ENCODE assay signal across 1 cellular context in the genomic region with DNA sequence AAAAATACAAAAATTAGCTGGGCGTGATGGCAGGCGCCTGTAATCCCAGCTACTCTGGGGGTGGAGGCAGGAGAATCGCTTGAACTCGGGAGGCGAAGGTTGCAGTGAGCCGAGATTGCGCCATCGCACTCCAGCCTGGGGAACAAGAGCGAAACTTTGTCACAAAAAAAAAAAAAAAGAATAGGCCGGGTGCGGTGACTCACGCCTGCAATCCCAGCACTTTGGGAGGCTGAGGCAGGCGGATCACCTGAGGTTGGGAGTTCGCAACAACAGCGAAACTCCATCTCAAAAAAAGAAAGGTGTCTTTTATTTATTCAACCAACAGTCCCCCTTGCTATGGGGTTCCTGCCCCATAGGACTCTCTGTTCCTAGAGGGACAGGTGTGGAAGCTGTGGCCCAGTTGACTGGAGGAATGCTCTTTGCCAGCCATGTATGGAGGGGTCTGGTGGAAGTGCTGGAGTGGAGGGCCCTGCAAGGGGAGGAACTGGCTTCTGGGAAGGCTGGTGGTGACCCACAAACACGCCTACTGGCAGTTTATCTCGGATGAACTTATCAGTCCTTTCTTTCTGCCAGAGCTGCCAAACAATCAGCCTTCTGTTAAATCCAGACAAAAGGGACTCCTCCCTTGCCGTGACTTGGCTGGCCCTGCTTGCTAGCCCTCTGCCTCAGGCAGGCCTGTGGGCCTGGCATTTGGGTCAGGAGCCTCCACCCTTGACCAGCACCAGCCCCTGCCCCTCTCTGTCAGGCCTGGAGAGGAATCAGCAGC.
TF ChIP-seq lines count a peak whose summit lies in the region.

No MANE protein-coding gene starts in this region.

TF ChIP-seq in HepG2, 621 proteins besides CTCF, POLR2A, EP300 and RAD21 (continued from another document and continues in another):
- TF ChIP-seq, protein P1, sequence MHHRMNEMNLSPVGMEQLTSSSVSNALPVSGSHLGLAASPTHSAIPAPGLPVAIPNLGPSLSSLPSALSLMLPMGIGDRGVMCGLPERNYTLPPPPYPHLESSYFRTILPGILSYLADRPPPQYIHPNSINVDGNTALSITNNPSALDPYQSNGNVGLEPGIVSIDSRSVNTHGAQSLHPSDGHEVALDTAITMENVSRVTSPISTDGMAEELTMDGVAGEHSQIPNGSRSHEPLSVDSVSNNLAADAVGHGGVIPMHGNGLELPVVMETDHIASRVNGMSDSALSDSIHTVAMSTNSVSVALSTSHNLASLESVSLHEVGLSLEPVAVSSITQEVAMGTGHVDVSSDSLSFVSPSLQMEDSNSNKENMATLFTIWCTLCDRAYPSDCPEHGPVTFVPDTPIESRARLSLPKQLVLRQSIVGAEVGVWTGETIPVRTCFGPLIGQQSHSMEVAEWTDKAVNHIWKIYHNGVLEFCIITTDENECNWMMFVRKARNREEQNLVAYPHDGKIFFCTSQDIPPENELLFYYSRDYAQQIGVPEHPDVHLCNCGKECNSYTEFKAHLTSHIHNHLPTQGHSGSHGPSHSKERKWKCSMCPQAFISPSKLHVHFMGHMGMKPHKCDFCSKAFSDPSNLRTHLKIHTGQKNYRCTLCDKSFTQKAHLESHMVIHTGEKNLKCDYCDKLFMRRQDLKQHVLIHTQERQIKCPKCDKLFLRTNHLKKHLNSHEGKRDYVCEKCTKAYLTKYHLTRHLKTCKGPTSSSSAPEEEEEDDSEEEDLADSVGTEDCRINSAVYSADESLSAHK (CRISPR knock-in tag; IDR thresholded peaks at IDR 0.05; ENCODE audit: borderline replicate concordance): no peak
- TF ChIP-seq, protein P2, sequence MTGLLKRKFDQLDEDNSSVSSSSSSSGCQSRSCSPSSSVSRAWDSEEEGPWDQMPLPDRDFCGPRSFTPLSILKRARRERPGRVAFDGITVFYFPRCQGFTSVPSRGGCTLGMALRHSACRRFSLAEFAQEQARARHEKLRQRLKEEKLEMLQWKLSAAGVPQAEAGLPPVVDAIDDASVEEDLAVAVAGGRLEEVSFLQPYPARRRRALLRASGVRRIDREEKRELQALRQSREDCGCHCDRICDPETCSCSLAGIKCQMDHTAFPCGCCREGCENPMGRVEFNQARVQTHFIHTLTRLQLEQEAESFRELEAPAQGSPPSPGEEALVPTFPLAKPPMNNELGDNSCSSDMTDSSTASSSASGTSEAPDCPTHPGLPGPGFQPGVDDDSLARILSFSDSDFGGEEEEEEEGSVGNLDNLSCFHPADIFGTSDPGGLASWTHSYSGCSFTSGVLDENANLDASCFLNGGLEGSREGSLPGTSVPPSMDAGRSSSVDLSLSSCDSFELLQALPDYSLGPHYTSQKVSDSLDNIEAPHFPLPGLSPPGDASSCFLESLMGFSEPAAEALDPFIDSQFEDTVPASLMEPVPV (CRISPR knock-in tag; IDR thresholded peaks at IDR 0.05): 0 out of 2 replicates have a peak, but pooled peaks have one; percentile 49
- TF ChIP-seq FOXJ3 (CRISPR knock-in tag; IDR thresholded peaks at IDR 0.05; ENCODE audit: borderline replicate concordance): no peak
- TF ChIP-seq RBAK (CRISPR knock-in tag; IDR thresholded peaks at IDR 0.05): no peak
- no peak for TF ChIP-seq CBX2 (IDR thresholded peaks at IDR 0.05; ENCODE audit: low read depth, low read length)
- no peak for TF ChIP-seq CBX2 (CRISPR knock-in tag; IDR thresholded peaks at IDR 0.05; ENCODE audit: low read depth)
- TF ChIP-seq, protein P3, sequence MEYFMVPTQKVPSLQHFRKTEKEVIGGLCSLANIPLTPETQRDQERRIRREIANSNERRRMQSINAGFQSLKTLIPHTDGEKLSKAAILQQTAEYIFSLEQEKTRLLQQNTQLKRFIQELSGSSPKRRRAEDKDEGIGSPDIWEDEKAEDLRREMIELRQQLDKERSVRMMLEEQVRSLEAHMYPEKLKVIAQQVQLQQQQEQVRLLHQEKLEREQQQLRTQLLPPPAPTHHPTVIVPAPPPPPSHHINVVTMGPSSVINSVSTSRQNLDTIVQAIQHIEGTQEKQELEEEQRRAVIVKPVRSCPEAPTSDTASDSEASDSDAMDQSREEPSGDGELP (IDR thresholded peaks at IDR 0.05; ENCODE audit: borderline replicate concordance, low read depth): no peak
- TF ChIP-seq MYC (CRISPR knock-in tag; IDR thresholded peaks at IDR 0.05; ENCODE audit: borderline replicate concordance): no peak
- no peak for TF ChIP-seq ATF7-NPFF (CRISPR knock-in tag; IDR thresholded peaks at IDR 0.05; ENCODE audit: low read depth)
- TF ChIP-seq SP4 (CRISPR knock-in tag; IDR thresholded peaks at IDR 0.05): peak; percentile 44; the same call in 1 of the 2 replicates
- TF ChIP-seq ZNF501 (CRISPR knock-in tag; IDR thresholded peaks at IDR 0.05): no peak
- TF ChIP-seq FOXO1 (CRISPR knock-in tag; IDR thresholded peaks at IDR 0.05): no peak
- no peak for TF ChIP-seq ZNF672 (CRISPR knock-in tag; IDR thresholded peaks at IDR 0.05)
- TF ChIP-seq RBM39 (IDR thresholded peaks at IDR 0.05; ENCODE audit: low read depth, low read length, poor library complexity, severe bottlenecking): no peak
- no peak for TF ChIP-seq ZNF577 (CRISPR knock-in tag; IDR thresholded peaks at IDR 0.05; ENCODE audit: borderline replicate concordance, low read depth)
- TF ChIP-seq TSC22D2 (CRISPR knock-in tag; IDR thresholded peaks at IDR 0.05; ENCODE audit: borderline replicate concordance): no peak
- TF ChIP-seq, protein P4, sequence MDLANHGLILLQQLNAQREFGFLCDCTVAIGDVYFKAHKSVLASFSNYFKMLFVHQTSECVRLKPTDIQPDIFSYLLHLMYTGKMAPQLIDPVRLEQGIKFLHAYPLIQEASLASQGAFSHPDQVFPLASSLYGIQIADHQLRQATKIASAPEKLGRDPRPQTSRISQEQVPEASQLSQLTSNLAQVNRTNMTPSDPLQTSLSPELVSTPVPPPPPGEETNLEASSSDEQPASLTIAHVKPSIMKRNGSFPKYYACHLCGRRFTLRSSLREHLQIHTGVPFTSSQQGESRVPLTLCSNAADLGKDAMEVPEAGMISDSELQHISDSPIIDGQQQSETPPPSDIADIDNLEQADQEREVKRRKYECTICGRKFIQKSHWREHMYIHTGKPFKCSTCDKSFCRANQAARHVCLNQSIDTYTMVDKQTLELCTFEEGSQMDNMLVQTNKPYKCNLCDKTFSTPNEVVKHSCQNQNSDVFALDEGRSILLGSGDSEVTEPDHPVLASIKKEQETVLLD (CRISPR knock-in tag; IDR thresholded peaks at IDR 0.05; ENCODE audit: low read depth): no peak
- TF ChIP-seq ZNF652 (CRISPR knock-in tag; IDR thresholded peaks at IDR 0.05; ENCODE audit: borderline replicate concordance, low read depth): no peak
- no peak for TF ChIP-seq NR3C1 (CRISPR knock-in tag; IDR thresholded peaks at IDR 0.05)
- no peak for TF ChIP-seq STAT5B (CRISPR knock-in tag; IDR thresholded peaks at IDR 0.05)
- TF ChIP-seq ZNF20 (CRISPR knock-in tag; IDR thresholded peaks at IDR 0.05): no peak
- TF ChIP-seq NFATC3 (CRISPR knock-in tag; IDR thresholded peaks at IDR 0.05): no peak
- TF ChIP-seq ZNF615 (CRISPR knock-in tag; IDR thresholded peaks at IDR 0.05; ENCODE audit: borderline replicate concordance): 0 out of 2 replicates have a peak, but pooled peaks have one; percentile 31
- no peak for TF ChIP-seq RFX1 (IDR thresholded peaks at IDR 0.05)
- TF ChIP-seq KLF12 (CRISPR knock-in tag; IDR thresholded peaks at IDR 0.05; ENCODE audit: borderline replicate concordance): peak; percentile 23; the same call in 1 of the 2 replicates
- TF ChIP-seq ZNF782 (CRISPR knock-in tag; IDR thresholded peaks at IDR 0.05; ENCODE audit: borderline replicate concordance): no peak
- TF ChIP-seq, protein P5, sequence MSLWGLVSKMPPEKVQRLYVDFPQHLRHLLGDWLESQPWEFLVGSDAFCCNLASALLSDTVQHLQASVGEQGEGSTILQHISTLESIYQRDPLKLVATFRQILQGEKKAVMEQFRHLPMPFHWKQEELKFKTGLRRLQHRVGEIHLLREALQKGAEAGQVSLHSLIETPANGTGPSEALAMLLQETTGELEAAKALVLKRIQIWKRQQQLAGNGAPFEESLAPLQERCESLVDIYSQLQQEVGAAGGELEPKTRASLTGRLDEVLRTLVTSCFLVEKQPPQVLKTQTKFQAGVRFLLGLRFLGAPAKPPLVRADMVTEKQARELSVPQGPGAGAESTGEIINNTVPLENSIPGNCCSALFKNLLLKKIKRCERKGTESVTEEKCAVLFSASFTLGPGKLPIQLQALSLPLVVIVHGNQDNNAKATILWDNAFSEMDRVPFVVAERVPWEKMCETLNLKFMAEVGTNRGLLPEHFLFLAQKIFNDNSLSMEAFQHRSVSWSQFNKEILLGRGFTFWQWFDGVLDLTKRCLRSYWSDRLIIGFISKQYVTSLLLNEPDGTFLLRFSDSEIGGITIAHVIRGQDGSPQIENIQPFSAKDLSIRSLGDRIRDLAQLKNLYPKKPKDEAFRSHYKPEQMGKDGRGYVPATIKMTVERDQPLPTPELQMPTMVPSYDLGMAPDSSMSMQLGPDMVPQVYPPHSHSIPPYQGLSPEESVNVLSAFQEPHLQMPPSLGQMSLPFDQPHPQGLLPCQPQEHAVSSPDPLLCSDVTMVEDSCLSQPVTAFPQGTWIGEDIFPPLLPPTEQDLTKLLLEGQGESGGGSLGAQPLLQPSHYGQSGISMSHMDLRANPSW (CRISPR knock-in tag; IDR thresholded peaks at IDR 0.05; ENCODE audit: borderline replicate concordance): no peak
- TF ChIP-seq, protein P6, sequence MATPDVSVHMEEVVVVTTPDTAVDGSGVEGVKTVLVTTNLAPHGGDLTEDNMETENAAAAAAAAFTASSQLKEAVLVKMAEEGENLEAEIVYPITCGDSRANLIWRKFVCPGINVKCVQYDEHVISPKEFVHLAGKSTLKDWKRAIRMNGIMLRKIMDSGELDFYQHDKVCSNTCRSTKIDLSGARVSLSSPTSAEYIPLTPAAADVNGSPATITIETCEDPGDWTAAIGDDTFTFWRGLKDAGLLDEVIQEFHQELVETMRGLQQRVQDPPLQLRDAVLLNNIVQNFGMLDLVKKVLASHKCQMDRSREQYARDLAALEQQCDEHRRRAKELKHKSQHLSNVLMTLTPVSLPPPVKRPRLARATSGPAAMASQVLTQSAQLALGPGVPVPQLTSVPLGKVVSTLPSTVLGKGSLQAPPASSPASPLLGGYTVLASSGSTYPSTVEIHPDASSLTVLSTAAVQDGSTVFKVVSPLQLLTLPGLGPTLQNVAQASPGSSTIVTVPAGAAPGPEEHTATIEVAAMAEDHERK (CRISPR knock-in tag; IDR thresholded peaks at IDR 0.05; ENCODE audit: low read depth): no peak
- peak; percentile 52 for TF ChIP-seq TAF1 (CRISPR knock-in tag; IDR thresholded peaks at IDR 0.05)
- no peak for TF ChIP-seq BCL6 (CRISPR knock-in tag; IDR thresholded peaks at IDR 0.05)
- no peak for TF ChIP-seq SMAD3 (CRISPR knock-in tag; IDR thresholded peaks at IDR 0.05)
- TF ChIP-seq, protein P7, sequence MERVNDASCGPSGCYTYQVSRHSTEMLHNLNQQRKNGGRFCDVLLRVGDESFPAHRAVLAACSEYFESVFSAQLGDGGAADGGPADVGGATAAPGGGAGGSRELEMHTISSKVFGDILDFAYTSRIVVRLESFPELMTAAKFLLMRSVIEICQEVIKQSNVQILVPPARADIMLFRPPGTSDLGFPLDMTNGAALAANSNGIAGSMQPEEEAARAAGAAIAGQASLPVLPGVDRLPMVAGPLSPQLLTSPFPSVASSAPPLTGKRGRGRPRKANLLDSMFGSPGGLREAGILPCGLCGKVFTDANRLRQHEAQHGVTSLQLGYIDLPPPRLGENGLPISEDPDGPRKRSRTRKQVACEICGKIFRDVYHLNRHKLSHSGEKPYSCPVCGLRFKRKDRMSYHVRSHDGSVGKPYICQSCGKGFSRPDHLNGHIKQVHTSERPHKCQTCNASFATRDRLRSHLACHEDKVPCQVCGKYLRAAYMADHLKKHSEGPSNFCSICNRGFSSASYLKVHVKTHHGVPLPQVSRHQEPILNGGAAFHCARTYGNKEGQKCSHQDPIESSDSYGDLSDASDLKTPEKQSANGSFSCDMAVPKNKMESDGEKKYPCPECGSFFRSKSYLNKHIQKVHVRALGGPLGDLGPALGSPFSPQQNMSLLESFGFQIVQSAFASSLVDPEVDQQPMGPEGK (CRISPR knock-in tag; IDR thresholded peaks at IDR 0.05): peak; percentile 42; the same call in 1 of the 2 replicates
- no peak for TF ChIP-seq KLF15 (CRISPR knock-in tag; IDR thresholded peaks at IDR 0.05; ENCODE audit: borderline replicate concordance)
- TF ChIP-seq POLR2G (IDR thresholded peaks at IDR 0.05; ENCODE audit: low read depth, low read length): peak; percentile 56; the same call in 1 of the 2 replicates
- peak; percentile 62; the same call in 1 of the 2 replicates for TF ChIP-seq ZMYM3 (CRISPR knock-in tag; IDR thresholded peaks at IDR 0.05)
- no peak for TF ChIP-seq ZFP37 (CRISPR knock-in tag; IDR thresholded peaks at IDR 0.05; ENCODE audit: borderline replicate concordance)
- TF ChIP-seq GLI4 (CRISPR knock-in tag; IDR thresholded peaks at IDR 0.05; ENCODE audit: borderline replicate concordance): 0 out of 2 replicates have a peak, but pooled peaks have one; percentile 36
- TF ChIP-seq SETDB1 (CRISPR knock-in tag; IDR thresholded peaks at IDR 0.05; ENCODE audit: borderline replicate concordance): no peak
- no peak for TF ChIP-seq CCAR2 (optimal IDR thresholded peaks at IDR 0.05; ENCODE audit: low read depth, low read length)
- no peak for TF ChIP-seq ZKSCAN8 (CRISPR knock-in tag; IDR thresholded peaks at IDR 0.05; ENCODE audit: borderline replicate concordance)
- TF ChIP-seq ZNF790 (CRISPR knock-in tag; IDR thresholded peaks at IDR 0.05; ENCODE audit: borderline replicate concordance): no peak
- TF ChIP-seq ZNF589 (CRISPR knock-in tag; conservative IDR thresholded peaks at IDR 0.05): no peak
- peak; percentile 40; the same call in 1 of the 2 replicates for TF ChIP-seq ZNF143 (CRISPR knock-in tag; IDR thresholded peaks at IDR 0.05)
- peak; percentile 3; the same call in 1 of the 2 replicates for TF ChIP-seq RARA (CRISPR knock-in tag; IDR thresholded peaks at IDR 0.05)
- TF ChIP-seq KDM2A (CRISPR knock-in tag; IDR thresholded peaks at IDR 0.05; ENCODE audit: borderline replicate concordance, low read depth): no peak
- no peak for TF ChIP-seq SPEN (CRISPR knock-in tag; IDR thresholded peaks at IDR 0.05; ENCODE audit: low read depth)
- TF ChIP-seq, protein P8, sequence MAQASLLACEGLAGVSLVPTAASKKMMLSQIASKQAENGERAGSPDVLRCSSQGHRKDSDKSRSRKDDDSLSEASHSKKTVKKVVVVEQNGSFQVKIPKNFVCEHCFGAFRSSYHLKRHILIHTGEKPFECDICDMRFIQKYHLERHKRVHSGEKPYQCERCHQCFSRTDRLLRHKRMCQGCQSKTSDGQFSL (CRISPR knock-in tag; IDR thresholded peaks at IDR 0.05): no peak
- no peak for TF ChIP-seq ZNF296 (CRISPR knock-in tag; conservative IDR thresholded peaks at IDR 0.05)
- no peak for TF ChIP-seq SIX1 (CRISPR knock-in tag; IDR thresholded peaks at IDR 0.05; ENCODE audit: borderline replicate concordance)
- no peak for TF ChIP-seq ZNF674 (CRISPR knock-in tag; IDR thresholded peaks at IDR 0.05; ENCODE audit: low read depth)
- TF ChIP-seq AHR (CRISPR knock-in tag; IDR thresholded peaks at IDR 0.05): no peak
- TF ChIP-seq YEATS2 (CRISPR knock-in tag; IDR thresholded peaks at IDR 0.05; ENCODE audit: borderline replicate concordance): no peak
